In genomic region chr14:68783408-68784297, GRCh38 we compare ENCODE assay signal across 1 cellular context.
TF ChIP-seq lines count a peak whose summit lies in the region.

No MANE protein-coding gene starts in this region.

TF ChIP-seq in HepG2, 621 proteins besides CTCF, POLR2A, EP300 and RAD21 (continued from another document and continues in another):
- TF ChIP-seq ZC3H4 (CRISPR knock-in tag; IDR thresholded peaks at IDR 0.05; ENCODE audit: borderline replicate concordance) (no peak), BORCS8-MEF2B (CRISPR knock-in tag; IDR thresholded peaks at IDR 0.05) (no peak), STAT6 (CRISPR knock-in tag; IDR thresholded peaks at IDR 0.05; ENCODE audit: borderline replicate concordance) (0 out of 2 replicates have a peak, but pooled peaks have one; percentile 67), ARID2 (CRISPR knock-in tag; IDR thresholded peaks at IDR 0.05; ENCODE audit: borderline replicate concordance) (no peak), ZNF629 (CRISPR knock-in tag; conservative IDR thresholded peaks at IDR 0.05) (0 out of 2 replicates have a peak, but pooled peaks have one; percentile 7), FOSL2 (CRISPR knock-in tag; IDR thresholded peaks at IDR 0.05) (peak; percentile 90), ZFP41 (CRISPR knock-in tag; IDR thresholded peaks at IDR 0.05; ENCODE audit: borderline replicate concordance) (0 out of 2 replicates have a peak, but pooled peaks have one; percentile 47), ZNF720 (CRISPR knock-in tag; IDR thresholded peaks at IDR 0.05) (no peak), JUNB (CRISPR knock-in tag; IDR thresholded peaks at IDR 0.05; ENCODE audit: borderline replicate concordance) (no peak; the same call in 1 of the 2 replicates), MZF1 (CRISPR knock-in tag; IDR thresholded peaks at IDR 0.05; ENCODE audit: borderline replicate concordance) (no peak), PBX3 (CRISPR knock-in tag; IDR thresholded peaks at IDR 0.05; ENCODE audit: borderline replicate concordance) (no peak), ZNF44 (CRISPR knock-in tag; IDR thresholded peaks at IDR 0.05) (no peak), SMAD1 (CRISPR knock-in tag; IDR thresholded peaks at IDR 0.05; ENCODE audit: borderline replicate concordance, low read depth) (no peak), IRF1 (CRISPR knock-in tag; IDR thresholded peaks at IDR 0.05; ENCODE audit: low read depth) (0 out of 2 replicates have a peak, but pooled peaks have one; percentile 27), RXRA (CRISPR knock-in tag; IDR thresholded peaks at IDR 0.05) (no peak), ZNF543 (CRISPR knock-in tag; IDR thresholded peaks at IDR 0.05) (peak; percentile 92; the same call in 1 of the 2 replicates), PAX8 (CRISPR knock-in tag; IDR thresholded peaks at IDR 0.05; ENCODE audit: borderline replicate concordance) (0 out of 2 replicates have a peak, but pooled peaks have one; percentile 5), ZNF251 (CRISPR knock-in tag; IDR thresholded peaks at IDR 0.05) (no peak), BCL6 (CRISPR knock-in tag; IDR thresholded peaks at IDR 0.05) (peak; percentile 9; the same call in 1 of the 2 replicates), ZNF646 (CRISPR knock-in tag; IDR thresholded peaks at IDR 0.05) (no peak), MIXL1 (CRISPR knock-in tag; IDR thresholded peaks at IDR 0.05) (no peak), PBX2 (CRISPR knock-in tag; IDR thresholded peaks at IDR 0.05) (no peak), HMGA1 (CRISPR knock-in tag; conservative IDR thresholded peaks at IDR 0.05) (no peak), ZNF275 (CRISPR knock-in tag; IDR thresholded peaks at IDR 0.05; ENCODE audit: borderline replicate concordance) (no peak), HNF4A (CRISPR knock-in tag; IDR thresholded peaks at IDR 0.05) (peak; percentile 84), RBAK (CRISPR knock-in tag; IDR thresholded peaks at IDR 0.05) (no peak), ZNF839 (CRISPR knock-in tag; IDR thresholded peaks at IDR 0.05; ENCODE audit: borderline replicate concordance) (no peak), MTF1 (CRISPR knock-in tag; IDR thresholded peaks at IDR 0.05) (no peak), MEIS2 (CRISPR knock-in tag; IDR thresholded peaks at IDR 0.05) (0 out of 2 replicates have a peak, but pooled peaks have one; percentile 21), SAP130 (CRISPR knock-in tag; IDR thresholded peaks at IDR 0.05; ENCODE audit: low read depth) (no peak), EEA1 (CRISPR knock-in tag; IDR thresholded peaks at IDR 0.05; ENCODE audit: borderline replicate concordance) (no peak), NR1H2 (CRISPR knock-in tag; IDR thresholded peaks at IDR 0.05; ENCODE audit: borderline replicate concordance, low read depth) (no peak), THAP9 (CRISPR knock-in tag; IDR thresholded peaks at IDR 0.05; ENCODE audit: borderline replicate concordance) (0 out of 2 replicates have a peak, but pooled peaks have one; percentile 68), RFXAP (CRISPR knock-in tag; IDR thresholded peaks at IDR 0.05; ENCODE audit: borderline replicate concordance) (no peak)
